10 cellular contexts compared by ENCODE assay signal in the genomic region with DNA sequence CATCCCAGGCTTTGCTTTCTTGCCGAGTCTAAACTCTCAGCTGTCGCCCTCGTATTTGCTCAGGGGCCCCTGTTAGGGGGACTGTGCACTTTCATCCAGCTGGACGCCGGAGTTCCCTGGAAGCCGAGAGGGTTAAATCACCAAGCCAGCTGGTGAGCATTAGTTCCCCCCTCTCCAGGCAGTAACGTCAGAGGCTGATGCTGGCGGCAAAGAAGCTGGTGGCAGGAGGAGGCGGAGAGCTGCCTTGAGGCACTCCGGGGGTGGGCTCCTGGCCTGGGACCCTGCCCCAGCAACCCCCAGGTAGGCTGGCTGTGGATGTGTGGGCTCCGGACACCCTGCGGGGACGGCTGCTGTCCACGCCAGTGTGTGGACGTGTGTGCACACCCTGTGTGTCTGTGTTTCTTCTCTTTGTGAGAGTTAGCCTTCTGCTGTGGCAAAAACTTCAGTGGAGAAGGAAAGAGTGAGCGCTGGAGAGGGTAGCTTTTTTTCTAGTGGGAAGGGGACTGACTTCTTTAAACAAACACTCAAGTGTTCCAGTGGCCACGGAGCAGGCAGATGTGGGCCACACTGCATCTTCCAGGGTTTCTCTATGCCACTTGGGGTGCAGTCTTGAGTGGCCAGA.
DNase-seq lines count a peak whose midpoint lies in the region; ATAC-seq and TF ChIP-seq lines count a peak whose summit lies in the region.
"Had no signal": no experiment of that assay in that cellular context is flagged by ENCODE, and none has a peak within 500 bp of the region (broad histone marks: within the 10 kb centered on the region; RNA-seq: fewer than 3 reads in every experiment).

No MANE protein-coding gene starts in this region.

- H3K14ac ChIP-seq in H9 (ENCODE audit: insufficient read depth, low read length), result peak overlapping the region; percentile 27; the same call in 1 of the 2 replicates

- H2AK5ac ChIP-seq in H9 (ENCODE audit: insufficient read length, low read length), result no peak overlapping the region

- H2BK5ac ChIP-seq in H9 (ENCODE audit: insufficient read length, low read length), result no peak overlapping the region

- H3K9me3 ChIP-seq in H9 (ENCODE audit: control insufficient read depth, low read depth, low read length), result no peaks in the 10 kb centered on the region
- no peaks in the 10 kb centered on the region for H3K9me3 ChIP-seq in right cardiac atrium (ENCODE audit: control insufficient read depth, low read length)

- H3K4me2 ChIP-seq in H9 (ENCODE audit: insufficient read depth, insufficient read length, low read length), result no peak overlapping the region

- no peak overlapping the region for H3K23ac ChIP-seq in H9 (ENCODE audit: insufficient read length, low read depth, low read length)

- intact Hi-C loops in right cardiac atrium (cut with DNase I), result no loop called here

- no peak overlapping the region for H3K9ac ChIP-seq in H9 (ENCODE audit: extremely low read depth, insufficient read length, low read length)

- WGBS in H9 (ENCODE audit: extremely low coverage, insufficient read length, low lambda C conversion rate), result no CpG with 5 or more reads among the region's 17 CpGs
- WGBS in right cardiac atrium, result 40% methylated on average over 17 of the region's 17 CpGs

- H3K4me3 Mint-ChIP-seq in H9, result no peak overlapping the region; a peak in 1 of 5 replicates
- H3K4me3 Mint-ChIP-seq: activated naive CD8-positive, alpha-beta T cell had no signal

- no peak overlapping the region for H2BK12ac ChIP-seq in H9 (ENCODE audit: insufficient read length, low read depth, low read length)

- peak; percentile 66 for ATAC-seq in SK-N-SH treated with all-trans-retinoic acid at 6 μM for 48 hours
- ATAC-seq in right cardiac atrium, result peak; percentile 32 to 36
- no peak for ATAC-seq in GM21576 (IDR thresholded peaks at IDR 0.05; ENCODE audit: unreplicated experiment)
- ATAC-seq: HCT116 had no signal

- no peak for DNase-seq in H9
- peak in 2 of 3 donors; percentile 39 to 71 for DNase-seq in right cardiac atrium
- DNase-seq in smooth muscle cell of the brain vasculature (ENCODE audit: low read depth, low spot score), result peak; percentile 33
- DNase-seq in kidney tubule cell (ENCODE audit: low spot score), result no peak
- no peak for DNase-seq in dedifferentiated amniotic fluid mesenchymal stem cell (ENCODE audit: extremely low spot score)
- no peak for DNase-seq in activated T-cell treated with anti-CD3 and anti-CD28 coated beads for 4 hours

- H3K27ac Mint-ChIP-seq in H9, result peak overlapping the region; percentile 61 to 93 (median 85); a peak in 5 of 7 replicates
- H3K27ac Mint-ChIP-seq: activated naive CD8-positive, alpha-beta T cell had no signal

- no peak overlapping the region for H3K56ac ChIP-seq in H9 (ENCODE audit: insufficient read length, low read depth, low read length)

- no peak overlapping the region for H4K8ac ChIP-seq in H9 (replicated peaks; ENCODE audit: insufficient read length, low read depth, low read length)

- no peak overlapping the region for H3K27ac ChIP-seq in H9 (ENCODE audit: insufficient read length, low read depth, low read length)
- no peak overlapping the region for H3K27ac ChIP-seq in right cardiac atrium (ENCODE audit: low read length)

- H3K27me3 ChIP-seq in H9 (ENCODE audit: insufficient read depth, low read length) (no peaks in the 10 kb centered on the region), right cardiac atrium (ENCODE audit: control insufficient read depth, insufficient read depth) (no peaks in the 10 kb centered on the region)

- no peak overlapping the region for H2BK120ac ChIP-seq in H9 (ENCODE audit: low read depth, low read length, poor library complexity, severe bottlenecking)

- peaks cover 61 to 79% of the 10 kb centered on the region in 2 experiments for H3K4me1 Mint-ChIP-seq in H9

- H3K4me1 ChIP-seq in H9 (ENCODE audit: insufficient read depth, low read length), result peaks cover 12% of the 10 kb centered on the region; the same call in 1 of the 2 replicates
- peaks cover under 1% of the 10 kb centered on the region for H3K4me1 ChIP-seq in right cardiac atrium (ENCODE audit: control insufficient read depth, insufficient read depth, low read length)

- no peak overlapping the region for H3T11ph ChIP-seq in H9 (ENCODE audit: low read length)

- peaks cover 1 to 12% (median 6%) of the 10 kb centered on the region in 3 experiments; a peak in 4 of 7 replicates for H3K36me3 Mint-ChIP-seq in H9 (ENCODE audit: insufficient read depth in 1 of 3, low read depth in 3 of 3)
- H3K36me3 Mint-ChIP-seq: activated naive CD8-positive, alpha-beta T cell had no signal

- H3K27me3 Mint-ChIP-seq in H9 (ENCODE audit: low read depth), result no peaks in the 10 kb centered on the region; the same call in 1 of the 2 replicates
- H3K27me3 Mint-ChIP-seq: activated naive CD8-positive, alpha-beta T cell had no signal

- no peaks in the 10 kb centered on the region for H4K20me1 ChIP-seq in H9 (ENCODE audit: control insufficient read depth, insufficient read depth, insufficient read length)

- H2AFZ ChIP-seq in H9 (ENCODE audit: low read length), result no peak overlapping the region

- H3K4ac ChIP-seq in H9 (ENCODE audit: low read depth, low read length), result no peak overlapping the region

- H3K79me1 ChIP-seq in H9 (ENCODE audit: insufficient read depth, low read depth, low read length, poor library complexity, severe bottlenecking), result no peaks in the 10 kb centered on the region

- no peak overlapping the region for H2BK20ac ChIP-seq in H9 (ENCODE audit: low read depth, low read length, poor library complexity, severe bottlenecking)

- H4K91ac ChIP-seq in H9 (ENCODE audit: insufficient read length, low read depth, low read length), result no peak overlapping the region

- no peak for TF ChIP-seq CTCF in H9 (conservative IDR thresholded peaks at IDR 0.05)

- no peak overlapping the region for H3K18ac ChIP-seq in H9 (ENCODE audit: insufficient read length, low read depth, low read length)

- no peak overlapping the region for H3K4me3 ChIP-seq in right cardiac atrium (ENCODE audit: low read length)

- H3K79me2 ChIP-seq in H9 (ENCODE audit: insufficient read depth, low read length), result no peaks in the 10 kb centered on the region; the same call in 1 of the 2 replicates

- H2BK15ac ChIP-seq in H9 (ENCODE audit: low read depth, low read length), result no peak overlapping the region

- no peaks in the 10 kb centered on the region for H3K9me3 Mint-ChIP-seq in H9

- no peak overlapping the region for H4K5ac ChIP-seq in H9 (ENCODE audit: insufficient read length, low read depth, low read length)

- no peaks in the 10 kb centered on the region for H3K23me2 ChIP-seq in H9 (ENCODE audit: insufficient read length, low read depth, low read length, poor library complexity, severe bottlenecking)

TF ChIP-seq in SK-N-SH treated with all-trans-retinoic acid at 6 μM for 48 hours, 23 proteins besides CTCF, POLR2A, EP300 and RAD21 (continues in another document):
- TF ChIP-seq TCF4 (CRISPR knock-in tag; IDR thresholded peaks at IDR 0.05; ENCODE audit: borderline replicate concordance) (no peak), TOX (CRISPR knock-in tag; IDR thresholded peaks at IDR 0.05; ENCODE audit: borderline replicate concordance) (no peak), ESRRG (CRISPR knock-in tag; IDR thresholded peaks at IDR 0.05) (no peak), ISL1 (CRISPR knock-in tag; IDR thresholded peaks at IDR 0.05) (no peak), ZFP3 (CRISPR knock-in tag; IDR thresholded peaks at IDR 0.05) (no peak), CSDC2 (CRISPR knock-in tag; IDR thresholded peaks at IDR 0.05) (no peak), GLIS3 (CRISPR knock-in tag; IDR thresholded peaks at IDR 0.05) (no peak), RARB (CRISPR knock-in tag; IDR thresholded peaks at IDR 0.05) (no peak), ZNF8 (CRISPR knock-in tag; IDR thresholded peaks at IDR 0.05) (no peak)
- TF ChIP-seq, protein P1, sequence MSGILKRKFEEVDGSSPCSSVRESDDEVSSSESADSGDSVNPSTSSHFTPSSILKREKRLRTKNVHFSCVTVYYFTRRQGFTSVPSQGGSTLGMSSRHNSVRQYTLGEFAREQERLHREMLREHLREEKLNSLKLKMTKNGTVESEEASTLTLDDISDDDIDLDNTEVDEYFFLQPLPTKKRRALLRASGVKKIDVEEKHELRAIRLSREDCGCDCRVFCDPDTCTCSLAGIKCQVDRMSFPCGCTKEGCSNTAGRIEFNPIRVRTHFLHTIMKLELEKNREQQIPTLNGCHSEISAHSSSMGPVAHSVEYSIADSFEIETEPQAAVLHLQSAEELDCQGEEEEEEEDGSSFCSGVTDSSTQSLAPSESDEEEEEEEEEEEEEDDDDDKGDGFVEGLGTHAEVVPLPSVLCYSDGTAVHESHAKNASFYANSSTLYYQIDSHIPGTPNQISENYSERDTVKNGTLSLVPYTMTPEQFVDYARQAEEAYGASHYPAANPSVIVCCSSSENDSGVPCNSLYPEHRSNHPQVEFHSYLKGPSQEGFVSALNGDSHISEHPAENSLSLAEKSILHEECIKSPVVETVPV (CRISPR knock-in tag; IDR thresholded peaks at IDR 0.05), result no peak
- TF ChIP-seq, protein P2, sequence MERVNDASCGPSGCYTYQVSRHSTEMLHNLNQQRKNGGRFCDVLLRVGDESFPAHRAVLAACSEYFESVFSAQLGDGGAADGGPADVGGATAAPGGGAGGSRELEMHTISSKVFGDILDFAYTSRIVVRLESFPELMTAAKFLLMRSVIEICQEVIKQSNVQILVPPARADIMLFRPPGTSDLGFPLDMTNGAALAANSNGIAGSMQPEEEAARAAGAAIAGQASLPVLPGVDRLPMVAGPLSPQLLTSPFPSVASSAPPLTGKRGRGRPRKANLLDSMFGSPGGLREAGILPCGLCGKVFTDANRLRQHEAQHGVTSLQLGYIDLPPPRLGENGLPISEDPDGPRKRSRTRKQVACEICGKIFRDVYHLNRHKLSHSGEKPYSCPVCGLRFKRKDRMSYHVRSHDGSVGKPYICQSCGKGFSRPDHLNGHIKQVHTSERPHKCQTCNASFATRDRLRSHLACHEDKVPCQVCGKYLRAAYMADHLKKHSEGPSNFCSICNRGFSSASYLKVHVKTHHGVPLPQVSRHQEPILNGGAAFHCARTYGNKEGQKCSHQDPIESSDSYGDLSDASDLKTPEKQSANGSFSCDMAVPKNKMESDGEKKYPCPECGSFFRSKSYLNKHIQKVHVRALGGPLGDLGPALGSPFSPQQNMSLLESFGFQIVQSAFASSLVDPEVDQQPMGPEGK (CRISPR knock-in tag; IDR thresholded peaks at IDR 0.05; ENCODE audit: borderline replicate concordance), result no peak
- TF ChIP-seq, protein P3, sequence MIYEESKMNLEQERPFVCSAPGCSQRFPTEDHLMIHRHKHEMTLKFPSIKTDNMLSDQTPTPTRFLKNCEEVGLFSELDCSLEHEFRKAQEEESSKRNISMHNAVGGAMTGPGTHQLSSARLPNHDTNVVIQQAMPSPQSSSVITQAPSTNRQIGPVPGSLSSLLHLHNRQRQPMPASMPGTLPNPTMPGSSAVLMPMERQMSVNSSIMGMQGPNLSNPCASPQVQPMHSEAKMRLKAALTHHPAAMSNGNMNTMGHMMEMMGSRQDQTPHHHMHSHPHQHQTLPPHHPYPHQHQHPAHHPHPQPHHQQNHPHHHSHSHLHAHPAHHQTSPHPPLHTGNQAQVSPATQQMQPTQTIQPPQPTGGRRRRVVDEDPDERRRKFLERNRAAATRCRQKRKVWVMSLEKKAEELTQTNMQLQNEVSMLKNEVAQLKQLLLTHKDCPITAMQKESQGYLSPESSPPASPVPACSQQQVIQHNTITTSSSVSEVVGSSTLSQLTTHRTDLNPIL (CRISPR knock-in tag; IDR thresholded peaks at IDR 0.05; ENCODE audit: low read depth), result no peak

Comparison
In these comparisons a context has a peak if more than half of its experiments do, and no peak if none do; other contexts are left out.
1. DNase-seq: peak in right cardiac atrium (2 of 3) and smooth muscle cell of the brain vasculature (single experiment); none in H9 (single experiment), kidney tubule cell (single experiment), dedifferentiated amniotic fluid mesenchymal stem cell (single experiment) and activated T-cell treated with anti-CD3 and anti-CD28 coated beads for 4 hours (single experiment).